2 cellular contexts compared by ENCODE assay signal in the genomic region with DNA sequence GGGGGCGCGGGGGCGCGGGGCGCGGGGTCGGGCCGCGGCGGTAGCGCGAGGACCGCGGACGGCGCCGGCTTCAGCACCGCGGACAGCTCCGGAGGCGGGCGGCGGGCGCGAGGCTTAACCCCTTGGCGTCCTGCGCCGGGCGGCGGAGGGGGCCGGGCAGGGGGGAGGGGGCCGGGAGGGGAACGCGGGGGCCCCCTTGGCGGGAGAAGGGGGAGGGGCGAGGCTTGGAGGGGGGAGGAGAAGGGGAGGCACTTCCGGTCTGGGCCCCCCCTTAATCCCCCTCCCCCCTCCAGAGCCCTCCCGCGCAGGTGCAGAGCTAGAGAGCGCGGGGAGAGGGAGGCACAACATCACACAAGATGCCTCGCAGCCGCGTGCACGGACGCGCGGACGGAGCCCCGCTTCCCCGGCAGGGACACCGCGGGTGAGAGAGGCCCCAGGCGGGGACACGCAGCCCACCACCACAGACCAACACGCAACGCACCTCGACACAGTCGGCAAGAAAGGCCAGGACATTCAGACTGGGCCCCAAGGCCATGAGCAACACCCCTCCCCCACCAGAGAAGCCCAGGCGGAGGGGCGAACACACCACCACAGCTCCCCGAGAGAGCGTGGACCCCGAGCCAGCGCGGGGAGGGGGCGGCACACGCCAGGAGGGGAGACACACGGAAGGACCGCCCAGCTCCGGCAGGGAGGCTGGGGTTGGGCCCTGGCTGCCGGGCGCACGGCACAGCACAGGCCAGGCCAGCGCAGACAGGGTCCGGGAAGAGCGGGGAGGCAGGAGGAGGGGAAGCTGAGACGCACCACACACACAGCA.
TF ChIP-seq lines count a peak whose summit lies in the region.

No MANE protein-coding gene starts in this region.

TF ChIP-seq in HEK293, 187 proteins besides CTCF, POLR2A, EP300 and RAD21:
- TF ChIP-seq, protein P1, sequence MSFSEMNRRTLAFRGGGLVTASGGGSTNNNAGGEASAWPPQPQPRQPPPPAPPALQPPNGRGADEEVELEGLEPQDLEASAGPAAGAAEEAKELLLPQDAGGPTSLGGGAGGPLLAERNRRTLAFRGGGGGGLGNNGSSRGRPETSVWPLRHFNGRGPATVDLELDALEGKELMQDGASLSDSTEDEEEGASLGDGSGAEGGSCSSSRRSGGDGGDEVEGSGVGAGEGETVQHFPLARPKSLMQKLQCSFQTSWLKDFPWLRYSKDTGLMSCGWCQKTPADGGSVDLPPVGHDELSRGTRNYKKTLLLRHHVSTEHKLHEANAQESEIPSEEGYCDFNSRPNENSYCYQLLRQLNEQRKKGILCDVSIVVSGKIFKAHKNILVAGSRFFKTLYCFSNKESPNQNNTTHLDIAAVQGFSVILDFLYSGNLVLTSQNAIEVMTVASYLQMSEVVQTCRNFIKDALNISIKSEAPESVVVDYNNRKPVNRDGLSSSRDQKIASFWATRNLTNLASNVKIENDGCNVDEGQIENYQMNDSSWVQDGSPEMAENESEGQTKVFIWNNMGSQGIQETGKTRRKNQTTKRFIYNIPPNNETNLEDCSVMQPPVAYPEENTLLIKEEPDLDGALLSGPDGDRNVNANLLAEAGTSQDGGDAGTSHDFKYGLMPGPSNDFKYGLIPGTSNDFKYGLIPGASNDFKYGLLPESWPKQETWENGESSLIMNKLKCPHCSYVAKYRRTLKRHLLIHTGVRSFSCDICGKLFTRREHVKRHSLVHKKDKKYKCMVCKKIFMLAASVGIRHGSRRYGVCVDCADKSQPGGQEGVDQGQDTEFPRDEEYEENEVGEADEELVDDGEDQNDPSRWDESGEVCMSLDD (tag by site-specific recombination; IDR thresholded peaks at IDR 0.05) = peak; percentile 44; the same call in 1 of the 2 replicates
- TF ChIP-seq ZNF341 (tag by site-specific recombination; IDR thresholded peaks at IDR 0.05; ENCODE audit: low read depth) (peak; percentile 77), SP2 (tag by site-specific recombination; IDR thresholded peaks at IDR 0.05) (peak; percentile 20; the same call in 1 of the 2 replicates), ZBTB7A (tag by site-specific recombination; IDR thresholded peaks at IDR 0.05; ENCODE audit: low read depth) (0 out of 2 replicates have a peak, but pooled peaks have one; percentile 11), ZBTB17 (tag by site-specific recombination; IDR thresholded peaks at IDR 0.05) (0 out of 2 replicates have a peak, but pooled peaks have one; percentile 32), ZNF560 (tag by site-specific recombination; IDR thresholded peaks at IDR 0.05; ENCODE audit: borderline replicate concordance) (peak; percentile 26; the same call in 1 of the 2 replicates), ZFHX2 (tag by site-specific recombination; conservative IDR thresholded peaks at IDR 0.05) (peak; percentile 48; the same call in 1 of the 2 replicates), ZNF302 (tag by site-specific recombination; IDR thresholded peaks at IDR 0.05; ENCODE audit: low read depth) (no peak), ZNF600 (tag by site-specific recombination; IDR thresholded peaks at IDR 0.05) (0 out of 2 replicates have a peak, but pooled peaks have one; percentile 34), MYNN (tag by site-specific recombination; IDR thresholded peaks at IDR 0.05; ENCODE audit: borderline replicate concordance) (no peak), SP3 (tag by site-specific recombination; IDR thresholded peaks at IDR 0.05) (peak; percentile 41), ZIC2 (tag by site-specific recombination; IDR thresholded peaks at IDR 0.05) (peak; percentile 45), ZFP37 (tag by site-specific recombination; IDR thresholded peaks at IDR 0.05) (no peak), ZNF623 (tag by site-specific recombination; IDR thresholded peaks at IDR 0.05) (no peak), ZNF626 (tag by site-specific recombination; IDR thresholded peaks at IDR 0.05) (no peak), GLIS2 (tag by site-specific recombination; IDR thresholded peaks at IDR 0.05) (peak; percentile 50; the same call in 1 of the 2 replicates)
- TF ChIP-seq, protein P2, sequence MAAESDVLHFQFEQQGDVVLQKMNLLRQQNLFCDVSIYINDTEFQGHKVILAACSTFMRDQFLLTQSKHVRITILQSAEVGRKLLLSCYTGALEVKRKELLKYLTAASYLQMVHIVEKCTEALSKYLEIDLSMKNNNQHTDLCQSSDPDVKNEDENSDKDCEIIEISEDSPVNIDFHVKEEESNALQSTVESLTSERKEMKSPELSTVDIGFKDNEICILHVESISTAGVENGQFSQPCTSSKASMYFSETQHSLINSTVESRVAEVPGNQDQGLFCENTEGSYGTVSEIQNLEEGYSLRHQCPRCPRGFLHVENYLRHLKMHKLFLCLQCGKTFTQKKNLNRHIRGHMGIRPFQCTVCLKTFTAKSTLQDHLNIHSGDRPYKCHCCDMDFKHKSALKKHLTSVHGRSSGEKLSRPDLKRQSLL (tag by site-specific recombination; IDR thresholded peaks at IDR 0.05) = no peak
- TF ChIP-seq, protein P3, sequence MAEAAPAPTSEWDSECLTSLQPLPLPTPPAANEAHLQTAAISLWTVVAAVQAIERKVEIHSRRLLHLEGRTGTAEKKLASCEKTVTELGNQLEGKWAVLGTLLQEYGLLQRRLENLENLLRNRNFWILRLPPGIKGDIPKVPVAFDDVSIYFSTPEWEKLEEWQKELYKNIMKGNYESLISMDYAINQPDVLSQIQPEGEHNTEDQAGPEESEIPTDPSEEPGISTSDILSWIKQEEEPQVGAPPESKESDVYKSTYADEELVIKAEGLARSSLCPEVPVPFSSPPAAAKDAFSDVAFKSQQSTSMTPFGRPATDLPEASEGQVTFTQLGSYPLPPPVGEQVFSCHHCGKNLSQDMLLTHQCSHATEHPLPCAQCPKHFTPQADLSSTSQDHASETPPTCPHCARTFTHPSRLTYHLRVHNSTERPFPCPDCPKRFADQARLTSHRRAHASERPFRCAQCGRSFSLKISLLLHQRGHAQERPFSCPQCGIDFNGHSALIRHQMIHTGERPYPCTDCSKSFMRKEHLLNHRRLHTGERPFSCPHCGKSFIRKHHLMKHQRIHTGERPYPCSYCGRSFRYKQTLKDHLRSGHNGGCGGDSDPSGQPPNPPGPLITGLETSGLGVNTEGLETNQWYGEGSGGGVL (tag by site-specific recombination; IDR thresholded peaks at IDR 0.05) = peak; percentile 85
- TF ChIP-seq, protein P4, sequence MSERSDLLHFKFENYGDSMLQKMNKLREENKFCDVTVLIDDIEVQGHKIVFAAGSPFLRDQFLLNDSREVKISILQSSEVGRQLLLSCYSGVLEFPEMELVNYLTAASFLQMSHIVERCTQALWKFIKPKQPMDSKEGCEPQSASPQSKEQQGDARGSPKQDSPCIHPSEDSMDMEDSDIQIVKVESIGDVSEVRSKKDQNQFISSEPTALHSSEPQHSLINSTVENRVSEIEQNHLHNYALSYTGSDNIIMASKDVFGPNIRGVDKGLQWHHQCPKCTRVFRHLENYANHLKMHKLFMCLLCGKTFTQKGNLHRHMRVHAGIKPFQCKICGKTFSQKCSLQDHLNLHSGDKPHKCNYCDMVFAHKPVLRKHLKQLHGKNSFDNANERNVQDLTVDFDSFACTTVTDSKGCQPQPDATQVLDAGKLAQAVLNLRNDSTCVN (tag by site-specific recombination; optimal IDR thresholded peaks at IDR 0.05) = peak; percentile 53

TF ChIP-seq in WTC11, 78 proteins besides CTCF, POLR2A, EP300 and RAD21 (continued from another document):
- TF ChIP-seq, protein P5, sequence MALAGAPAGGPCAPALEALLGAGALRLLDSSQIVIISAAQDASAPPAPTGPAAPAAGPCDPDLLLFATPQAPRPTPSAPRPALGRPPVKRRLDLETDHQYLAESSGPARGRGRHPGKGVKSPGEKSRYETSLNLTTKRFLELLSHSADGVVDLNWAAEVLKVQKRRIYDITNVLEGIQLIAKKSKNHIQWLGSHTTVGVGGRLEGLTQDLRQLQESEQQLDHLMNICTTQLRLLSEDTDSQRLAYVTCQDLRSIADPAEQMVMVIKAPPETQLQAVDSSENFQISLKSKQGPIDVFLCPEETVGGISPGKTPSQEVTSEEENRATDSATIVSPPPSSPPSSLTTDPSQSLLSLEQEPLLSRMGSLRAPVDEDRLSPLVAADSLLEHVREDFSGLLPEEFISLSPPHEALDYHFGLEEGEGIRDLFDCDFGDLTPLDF (CRISPR knock-in tag; IDR thresholded peaks at IDR 0.05) = no peak
- TF ChIP-seq CREM (CRISPR knock-in tag; IDR thresholded peaks at IDR 0.05) = no peak
- peak; percentile 49; the same call in 1 of the 2 replicates for TF ChIP-seq TP53 (CRISPR knock-in tag; IDR thresholded peaks at IDR 0.05)
- no peak for TF ChIP-seq ATF1 (CRISPR knock-in tag; IDR thresholded peaks at IDR 0.05)
- TF ChIP-seq, protein P6, sequence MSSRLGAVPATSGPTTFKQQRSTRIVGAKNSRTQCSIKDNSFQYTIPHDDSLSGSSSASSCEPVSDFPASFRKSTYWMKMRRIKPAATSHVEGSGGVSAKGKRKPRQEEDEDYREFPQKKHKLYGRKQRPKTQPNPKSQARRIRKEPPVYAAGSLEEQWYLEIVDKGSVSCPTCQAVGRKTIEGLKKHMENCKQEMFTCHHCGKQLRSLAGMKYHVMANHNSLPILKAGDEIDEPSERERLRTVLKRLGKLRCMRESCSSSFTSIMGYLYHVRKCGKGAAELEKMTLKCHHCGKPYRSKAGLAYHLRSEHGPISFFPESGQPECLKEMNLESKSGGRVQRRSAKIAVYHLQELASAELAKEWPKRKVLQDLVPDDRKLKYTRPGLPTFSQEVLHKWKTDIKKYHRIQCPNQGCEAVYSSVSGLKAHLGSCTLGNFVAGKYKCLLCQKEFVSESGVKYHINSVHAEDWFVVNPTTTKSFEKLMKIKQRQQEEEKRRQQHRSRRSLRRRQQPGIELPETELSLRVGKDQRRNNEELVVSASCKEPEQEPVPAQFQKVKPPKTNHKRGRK (CRISPR knock-in tag; IDR thresholded peaks at IDR 0.05; ENCODE audit: borderline replicate concordance) = no peak
- 0 out of 2 replicates have a peak, but pooled peaks have one; percentile 54 for TF ChIP-seq ZBTB21 (CRISPR knock-in tag; IDR thresholded peaks at IDR 0.05; ENCODE audit: borderline replicate concordance)
- no peak for TF ChIP-seq ELF4 (CRISPR knock-in tag; IDR thresholded peaks at IDR 0.05; ENCODE audit: low read depth)
- TF ChIP-seq, protein P7, sequence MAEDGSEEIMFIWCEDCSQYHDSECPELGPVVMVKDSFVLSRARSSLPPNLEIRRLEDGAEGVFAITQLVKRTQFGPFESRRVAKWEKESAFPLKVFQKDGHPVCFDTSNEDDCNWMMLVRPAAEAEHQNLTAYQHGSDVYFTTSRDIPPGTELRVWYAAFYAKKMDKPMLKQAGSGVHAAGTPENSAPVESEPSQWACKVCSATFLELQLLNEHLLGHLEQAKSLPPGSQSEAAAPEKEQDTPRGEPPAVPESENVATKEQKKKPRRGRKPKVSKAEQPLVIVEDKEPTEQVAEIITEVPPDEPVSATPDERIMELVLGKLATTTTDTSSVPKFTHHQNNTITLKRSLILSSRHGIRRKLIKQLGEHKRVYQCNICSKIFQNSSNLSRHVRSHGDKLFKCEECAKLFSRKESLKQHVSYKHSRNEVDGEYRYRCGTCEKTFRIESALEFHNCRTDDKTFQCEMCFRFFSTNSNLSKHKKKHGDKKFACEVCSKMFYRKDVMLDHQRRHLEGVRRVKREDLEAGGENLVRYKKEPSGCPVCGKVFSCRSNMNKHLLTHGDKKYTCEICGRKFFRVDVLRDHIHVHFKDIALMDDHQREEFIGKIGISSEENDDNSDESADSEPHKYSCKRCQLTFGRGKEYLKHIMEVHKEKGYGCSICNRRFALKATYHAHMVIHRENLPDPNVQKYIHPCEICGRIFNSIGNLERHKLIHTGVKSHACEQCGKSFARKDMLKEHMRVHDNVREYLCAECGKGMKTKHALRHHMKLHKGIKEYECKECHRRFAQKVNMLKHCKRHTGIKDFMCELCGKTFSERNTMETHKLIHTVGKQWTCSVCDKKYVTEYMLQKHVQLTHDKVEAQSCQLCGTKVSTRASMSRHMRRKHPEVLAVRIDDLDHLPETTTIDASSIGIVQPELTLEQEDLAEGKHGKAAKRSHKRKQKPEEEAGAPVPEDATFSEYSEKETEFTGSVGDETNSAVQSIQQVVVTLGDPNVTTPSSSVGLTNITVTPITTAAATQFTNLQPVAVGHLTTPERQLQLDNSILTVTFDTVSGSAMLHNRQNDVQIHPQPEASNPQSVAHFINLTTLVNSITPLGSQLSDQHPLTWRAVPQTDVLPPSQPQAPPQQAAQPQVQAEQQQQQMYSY (CRISPR knock-in tag; IDR thresholded peaks at IDR 0.05) = no peak
- TF ChIP-seq, protein P8, sequence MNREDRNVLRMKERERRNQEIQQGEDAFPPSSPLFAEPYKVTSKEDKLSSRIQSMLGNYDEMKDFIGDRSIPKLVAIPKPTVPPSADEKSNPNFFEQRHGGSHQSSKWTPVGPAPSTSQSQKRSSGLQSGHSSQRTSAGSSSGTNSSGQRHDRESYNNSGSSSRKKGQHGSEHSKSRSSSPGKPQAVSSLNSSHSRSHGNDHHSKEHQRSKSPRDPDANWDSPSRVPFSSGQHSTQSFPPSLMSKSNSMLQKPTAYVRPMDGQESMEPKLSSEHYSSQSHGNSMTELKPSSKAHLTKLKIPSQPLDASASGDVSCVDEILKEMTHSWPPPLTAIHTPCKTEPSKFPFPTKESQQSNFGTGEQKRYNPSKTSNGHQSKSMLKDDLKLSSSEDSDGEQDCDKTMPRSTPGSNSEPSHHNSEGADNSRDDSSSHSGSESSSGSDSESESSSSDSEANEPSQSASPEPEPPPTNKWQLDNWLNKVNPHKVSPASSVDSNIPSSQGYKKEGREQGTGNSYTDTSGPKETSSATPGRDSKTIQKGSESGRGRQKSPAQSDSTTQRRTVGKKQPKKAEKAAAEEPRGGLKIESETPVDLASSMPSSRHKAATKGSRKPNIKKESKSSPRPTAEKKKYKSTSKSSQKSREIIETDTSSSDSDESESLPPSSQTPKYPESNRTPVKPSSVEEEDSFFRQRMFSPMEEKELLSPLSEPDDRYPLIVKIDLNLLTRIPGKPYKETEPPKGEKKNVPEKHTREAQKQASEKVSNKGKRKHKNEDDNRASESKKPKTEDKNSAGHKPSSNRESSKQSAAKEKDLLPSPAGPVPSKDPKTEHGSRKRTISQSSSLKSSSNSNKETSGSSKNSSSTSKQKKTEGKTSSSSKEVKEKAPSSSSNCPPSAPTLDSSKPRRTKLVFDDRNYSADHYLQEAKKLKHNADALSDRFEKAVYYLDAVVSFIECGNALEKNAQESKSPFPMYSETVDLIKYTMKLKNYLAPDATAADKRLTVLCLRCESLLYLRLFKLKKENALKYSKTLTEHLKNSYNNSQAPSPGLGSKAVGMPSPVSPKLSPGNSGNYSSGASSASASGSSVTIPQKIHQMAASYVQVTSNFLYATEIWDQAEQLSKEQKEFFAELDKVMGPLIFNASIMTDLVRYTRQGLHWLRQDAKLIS (CRISPR knock-in tag; IDR thresholded peaks at IDR 0.05; ENCODE audit: borderline replicate concordance) = no peak
- peak; percentile 56 for TF ChIP-seq FOXP1 (CRISPR knock-in tag; IDR thresholded peaks at IDR 0.05; ENCODE audit: borderline replicate concordance)
- no peak for TF ChIP-seq ZNF423 (CRISPR knock-in tag; IDR thresholded peaks at IDR 0.05)
TF ChIP-seq in WTC11: peak in this region for 7.
